ENCODE assay signal across 16 cellular contexts in genomic region chr10:79269443-79269842, GRCh38.
A peak's percentile ranks its signal among the peaks of the same experiment; 100 is the strongest.
DNase-seq lines count a peak whose midpoint lies in the region; ATAC-seq and TF ChIP-seq lines count a peak whose summit lies in the region.
"Had no signal": no experiment of that assay in that cellular context is flagged by ENCODE, and none has a peak within 500 bp of the region (broad histone marks: within the 10 kb centered on the region; RNA-seq: fewer than 3 reads in every experiment).

No MANE protein-coding gene starts in this region.

- H3K27ac Mint-ChIP-seq in activated naive CD4-positive, alpha-beta T cell treated with anti-CD3 and anti-CD28 coated beads, Interleukin-2, amount 50 U/mL, for 72 hours, result peak overlapping the region; percentile 38 to 67
- peak overlapping the region; percentile 62 to 98 (median 93) for H3K27ac Mint-ChIP-seq in brain
- peak overlapping the region in 5 of 6 donors; percentile 8 to 91 (median 76) for H3K27ac Mint-ChIP-seq in naive B cell

- no peak for TF ChIP-seq CTCF in brain (conservative IDR thresholded peaks at IDR 0.05)

- no peak overlapping the region for H3K4me3 ChIP-seq in effector memory CD4-positive, alpha-beta T cell (ENCODE audit: insufficient read depth, low read depth, low read length, poor library complexity, severe bottlenecking)

- H3K36me3 Mint-ChIP-seq in activated naive CD4-positive, alpha-beta T cell treated with anti-CD3 and anti-CD28 coated beads, Interleukin-2, amount 50 U/mL, for 72 hours, result no peaks in the 10 kb centered on the region
- peaks cover 5% of the 10 kb centered on the region for H3K36me3 Mint-ChIP-seq in brain
- no peaks in the 10 kb centered on the region for H3K36me3 Mint-ChIP-seq in naive B cell

- H3K4me1 Mint-ChIP-seq in brain, result peaks cover 100% of the 10 kb centered on the region
- peaks cover 46 to 79% (median 67%) of the 10 kb centered on the region in 3 donors for H3K4me1 Mint-ChIP-seq in naive B cell

- H3K9me3 ChIP-seq in effector memory CD4-positive, alpha-beta T cell (ENCODE audit: control insufficient read depth, low read length), result no peaks in the 10 kb centered on the region

- H3K4me1 ChIP-seq in effector memory CD4-positive, alpha-beta T cell (ENCODE audit: control insufficient read depth, insufficient read depth, low read length, poor library complexity, severe bottlenecking), result peaks cover 3% of the 10 kb centered on the region

- H3K9me3 Mint-ChIP-seq in activated naive CD4-positive, alpha-beta T cell treated with anti-CD3 and anti-CD28 coated beads, Interleukin-2, amount 50 U/mL, for 72 hours, result no peaks in the 10 kb centered on the region
- H3K9me3 Mint-ChIP-seq in brain (no peaks in the 10 kb centered on the region), naive B cell (no peaks in the 10 kb centered on the region)
- H3K9me3 Mint-ChIP-seq: activated T-cell treated with anti-CD3 and anti-CD28 coated beads, Interleukin-2, amount 50 U/mL, for 4 hours had no signal

- H3K27me3 ChIP-seq in effector memory CD4-positive, alpha-beta T cell (replicated peaks; ENCODE audit: control insufficient read depth, insufficient read depth, low read length, poor library complexity, severe bottlenecking), result no peaks in the 10 kb centered on the region

- H3K4me3 Mint-ChIP-seq in brain, result no peak overlapping the region
- no peak overlapping the region for H3K4me3 Mint-ChIP-seq in naive B cell
- H3K4me3 Mint-ChIP-seq: activated T-cell treated with anti-CD3 and anti-CD28 coated beads, Interleukin-2, amount 50 U/mL, for 4 hours had no signal

- DNase-seq in activated naive CD4-positive, alpha-beta T cell treated with anti-CD3 and anti-CD28 coated beads, Interleukin-2, amount 50 U/mL, for 72 hours (ENCODE audit: low spot score in 2 of 2), result no peak
- DNase-seq in activated naive CD4-positive, alpha-beta T cell treated with anti-CD3 and anti-CD28 coated beads, Interleukin-2, amount 50 U/mL, for 16 hours, result no peak
- DNase-seq in naive B cell (no peak), substantia nigra (lab: John Stamatoyannopoulos, UW) (peak in 3 of 49 donors; percentile 28 to 50 (median 41)), cerebellar nuclear complex (lab: John Stamatoyannopoulos, UW) (no peak), NCI-H2196 treated with DMSO at 0.1 percent for 48 hours (lab: John Stamatoyannopoulos, UW; ENCODE audit: unreplicated experiment) (no peak)
- DNase-seq in effector memory CD4-positive, alpha-beta T cell, result no peak
- DNase-seq: activated CD4-positive, alpha-beta T cell treated with anti-CD3 and anti-CD28 coated beads for 4 hours; activated T-cell treated with anti-CD3 and anti-CD28 coated beads, Interleukin-2, amount 50 U/mL, for 4 hours; amniotic stem cell; DMS153; NCI-H1436; NCI-H526 treated with DMSO at 0.1 percent for 48 hours had no signal

- no peak for ATAC-seq in activated naive CD4-positive, alpha-beta T cell treated with anti-CD3 and anti-CD28 coated beads, Interleukin-2, amount 50 U/mL, for 72 hours
- ATAC-seq in naive B cell (ENCODE audit: low read depth in 2 of 2), result no peak
- ATAC-seq: activated T-cell treated with anti-CD3 and anti-CD28 coated beads, Interleukin-2, amount 50 U/mL, for 4 hours; Panc1 had no signal

- H3K27ac ChIP-seq in substantia nigra (ENCODE audit: low read depth, low read length, poor library complexity, severe bottlenecking), result peak overlapping the region; percentile 86
- no peak overlapping the region for H3K27ac ChIP-seq in effector memory CD4-positive, alpha-beta T cell (ENCODE audit: insufficient read depth, low read length, poor library complexity, severe bottlenecking)
- H3K27ac ChIP-seq: KMS-11 had no signal

- H3K27me3 Mint-ChIP-seq in brain (no peaks in the 10 kb centered on the region), naive B cell (no peaks in the 10 kb centered on the region)

- no peaks in the 10 kb centered on the region for H3K36me3 ChIP-seq in effector memory CD4-positive, alpha-beta T cell (ENCODE audit: control insufficient read depth, insufficient read depth, low read length)
